In the genomic region with DNA sequence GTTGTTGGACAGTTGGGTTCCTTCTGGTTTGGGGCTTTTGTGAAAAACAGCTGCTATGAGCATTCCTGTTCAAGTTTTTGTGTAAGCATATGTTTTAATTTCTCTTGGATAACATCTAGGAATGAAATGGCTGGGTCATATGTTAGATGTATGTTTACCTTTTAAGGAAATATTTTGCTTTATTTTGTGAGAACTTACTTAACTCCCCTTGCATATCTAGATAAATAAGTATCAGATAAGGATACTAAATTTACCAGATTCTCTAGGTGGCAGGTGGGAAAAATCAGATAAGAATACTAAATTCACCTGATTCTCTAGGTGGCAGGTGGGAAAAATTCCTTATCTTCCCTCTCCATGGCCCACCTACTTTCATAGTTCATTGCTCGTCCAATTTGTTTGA, we compare ENCODE assay signal across 9 cellular contexts. TPM values are rescaled to one million over a fixed set of nuclear protein-coding genes. Genes with fewer than 3 reads are reported as not detected.
DNase-seq lines count a peak whose midpoint lies in the region; ATAC-seq and TF ChIP-seq lines count a peak whose summit lies in the region.
"Had no signal": no experiment of that assay in that cellular context is flagged by ENCODE, and none has a peak within 500 bp of the region (broad histone marks: within the 10 kb centered on the region; RNA-seq: fewer than 3 reads in every experiment).

No MANE protein-coding gene starts in this region.

- no peak overlapping the region for H3K27ac ChIP-seq in CD4-positive, CD25-positive, alpha-beta regulatory T cell (ENCODE audit: insufficient read depth, low read length, poor library complexity, severe bottlenecking)
- peak overlapping the region; percentile 69 to 87 for H3K27ac ChIP-seq in breast epithelium

- H3K27me3 ChIP-seq in CD4-positive, CD25-positive, alpha-beta regulatory T cell (ENCODE audit: control insufficient read depth, insufficient read depth, low read length) = peaks cover 4% of the 10 kb centered on the region
- H3K27me3 ChIP-seq in Loucy (ENCODE audit: insufficient read depth, low read length, poor library complexity, severe bottlenecking) = no peaks in the 10 kb centered on the region
- H3K27me3 ChIP-seq in breast epithelium = no peaks in the 10 kb centered on the region

- DNase-seq in CD4-positive, CD25-positive, alpha-beta regulatory T cell = no peak
- DNase-seq in breast epithelium (ENCODE audit: low spot score in 2 of 2) (no peak), naive B cell (no peak), sciatic nerve (ENCODE audit: low spot score) (no peak), NCI-H146 treated with DMSO at 0.1 percent for 48 hours (lab: John Stamatoyannopoulos, UW; ENCODE audit: unreplicated experiment) (no peak)
- DNase-seq in activated CD4-positive, CD25-positive, alpha-beta regulatory T cell (lab: John Stamatoyannopoulos, UW) = no peak
- DNase-seq: DMS 273 treated with DMSO at 0.1 percent for 48 hours had no signal

- no peaks in the 10 kb centered on the region for H3K36me3 ChIP-seq in CD4-positive, CD25-positive, alpha-beta regulatory T cell (ENCODE audit: control insufficient read depth, insufficient read depth, low read length)
- H3K36me3 ChIP-seq in Loucy (ENCODE audit: insufficient read depth, low read length) (no peaks in the 10 kb centered on the region), breast epithelium (no peaks in the 10 kb centered on the region)

- peak overlapping the region in 1 of 3 donors; percentile 94 for H3K27ac Mint-ChIP-seq in CD4-positive, CD25-positive, alpha-beta regulatory T cell
- H3K27ac Mint-ChIP-seq in naive B cell = peak overlapping the region in 2 of 6 donors; percentile 0 to 29

- no peaks in the 10 kb centered on the region for H3K9me2 ChIP-seq in Loucy (replicated peaks; ENCODE audit: low read depth, low read length)

- no peaks in the 10 kb centered on the region for H4K20me1 ChIP-seq in Loucy (ENCODE audit: insufficient read depth, low read length, poor library complexity, severe bottlenecking)

- H3K9me3 ChIP-seq in CD4-positive, CD25-positive, alpha-beta regulatory T cell (ENCODE audit: control insufficient read depth in 2 of 2, low read length in 2 of 2) = no peaks in the 10 kb centered on the region
- no peaks in the 10 kb centered on the region for H3K9me3 ChIP-seq in Loucy (ENCODE audit: insufficient read depth, low read depth, low read length)
- no peaks in the 10 kb centered on the region for H3K9me3 ChIP-seq in breast epithelium

- H3K4me3 ChIP-seq in CD4-positive, CD25-positive, alpha-beta regulatory T cell (ENCODE audit: low read depth, low read length) = peak overlapping the region; percentile 98
- H3K4me3 ChIP-seq in Loucy (ENCODE audit: low read length, poor library complexity, severe bottlenecking) (peak overlapping the region; percentile 85), breast epithelium (peak overlapping the region in 2 of 3 donors; percentile 71 to 88)

- TF ChIP-seq CTCF in Loucy (conservative IDR thresholded peaks at IDR 0.05; ENCODE audit: low read length) = no peak
- TF ChIP-seq CTCF in breast epithelium (IDR thresholded peaks at IDR 0.05) = no peak

- H3K4me2 ChIP-seq in Loucy (ENCODE audit: low read depth, low read length, poor library complexity, severe bottlenecking) = peak overlapping the region; percentile 92

- no peak for TF ChIP-seq POLR2A in breast epithelium (IDR thresholded peaks at IDR 0.05)

- peak overlapping the region; percentile 100; the same call in 1 of the 2 replicates for H2AFZ ChIP-seq in Loucy (ENCODE audit: low read length)

- no peaks in the 10 kb centered on the region for H3K9me3 Mint-ChIP-seq in CD4-positive, CD25-positive, alpha-beta regulatory T cell
- no peaks in the 10 kb centered on the region for H3K9me3 Mint-ChIP-seq in naive B cell

- ATAC-seq in CD4-positive, CD25-positive, alpha-beta regulatory T cell (ENCODE audit: low read depth in 2 of 2) = no peak
- ATAC-seq in naive B cell (ENCODE audit: low read depth in 2 of 2) = no peak
- ATAC-seq in sciatic nerve = no peak
- no peak for ATAC-seq in HG03460 (IDR thresholded peaks at IDR 0.05; ENCODE audit: unreplicated experiment)

- H3K9ac ChIP-seq in Loucy (ENCODE audit: low read depth, low read length, poor library complexity, severe bottlenecking) = peak overlapping the region; percentile 77

- peaks cover 5% of the 10 kb centered on the region for H3K4me1 ChIP-seq in CD4-positive, CD25-positive, alpha-beta regulatory T cell (ENCODE audit: control insufficient read depth, insufficient read depth, low read length, poor library complexity, severe bottlenecking)
- H3K4me1 ChIP-seq in Loucy (ENCODE audit: insufficient read depth, low read length, poor library complexity, severe bottlenecking) (peaks cover 25% of the 10 kb centered on the region), breast epithelium (no peaks in the 10 kb centered on the region)

- intact Hi-C loops in breast epithelium (cut with DNase I; ENCODE audit: low total_unique reads) (no loop called here), sciatic nerve (cut with DNase I) (loop anchor here (10.0 kb wide), 1 partner anchor 400 kb away; no protein-coding TSS in a partner anchor)

- peak overlapping the region; percentile 86 to 96 (median 93) for H3K4me3 Mint-ChIP-seq in CD4-positive, CD25-positive, alpha-beta regulatory T cell
- peak overlapping the region; percentile 79 to 98 (median 96) for H3K4me3 Mint-ChIP-seq in naive B cell

- peaks cover 24% of the 10 kb centered on the region; the same call in 1 of the 2 replicates for H3K79me2 ChIP-seq in Loucy (ENCODE audit: insufficient read depth, low read length)

- H3F3A ChIP-seq in Loucy (ENCODE audit: low read depth) = no peaks in the 10 kb centered on the region

- no peaks in the 10 kb centered on the region for H3K36me3 Mint-ChIP-seq in CD4-positive, CD25-positive, alpha-beta regulatory T cell
- H3K36me3 Mint-ChIP-seq in naive B cell = no peaks in the 10 kb centered on the region

- H3K27me3 Mint-ChIP-seq in CD4-positive, CD25-positive, alpha-beta regulatory T cell = peaks cover 16% of the 10 kb centered on the region
- peaks cover 6 to 18% (median 9%) of the 10 kb centered on the region in 3 donors for H3K27me3 Mint-ChIP-seq in naive B cell

- H3K4me1 Mint-ChIP-seq in CD4-positive, CD25-positive, alpha-beta regulatory T cell = peaks cover 7 to 28% (median 11%) of the 10 kb centered on the region in 4 donors
- H3K4me1 Mint-ChIP-seq in naive B cell = peaks cover 4 to 15% (median 14%) of the 10 kb centered on the region in 3 donors

RNA-seq across cellular contexts. Expression of gene PLS1, which starts 1.1 kb away (rescaled TPM):
- 1.2 TPM for total RNA-seq in CD4-positive, CD25-positive, alpha-beta regulatory T cell
- 1 to 10 TPM in 3 of 4 donors, under 1 TPM in 1; 1.00 to 4.7 (median 2.9) TPM for polyA plus RNA-seq in CD4-positive, CD25-positive, alpha-beta regulatory T cell
- 10 to 100 TPM in 2 of 3 donors, 1 to 10 TPM in 1; 1.6 to 18.4 (median 15.7) TPM for total RNA-seq in breast epithelium
- under 1 TPM in 5 of 6 donors, not detected in 1; 0.22 to 0.92 (median 0.44) TPM for polyA plus RNA-seq in naive B cell (ENCODE audit: low read depth in 6 of 6)
- total RNA-seq in sciatic nerve = 0.53 TPM

RNA-seq across cellular contexts. Expression of gene ATR, which starts 16.6 kb away (rescaled TPM):
- total RNA-seq in CD4-positive, CD25-positive, alpha-beta regulatory T cell = 38.3 TPM
- 10 to 100 TPM in 3 of 4 donors, 1 to 10 TPM in 1; 9.7 to 16.2 (median 11.8) TPM for polyA plus RNA-seq in CD4-positive, CD25-positive, alpha-beta regulatory T cell
- total RNA-seq in breast epithelium (10 to 100 TPM; 25.6 to 63.7 (median 39.0) TPM), sciatic nerve (30.5 TPM)
- 10 to 100 TPM; 11.2 to 21.2 (median 16.9) TPM for polyA plus RNA-seq in naive B cell (ENCODE audit: low read depth in 6 of 6)
